Comparison of ENCODE assay signal across 16 cellular contexts in genomic region chr5:113150221-113150620, GRCh38.
"Had no signal": no experiment of that assay in that cellular context is flagged by ENCODE, and none has a peak within 500 bp of the region (broad histone marks: within the 10 kb centered on the region; RNA-seq: fewer than 3 reads in every experiment).

No MANE protein-coding gene starts in this region.

- H3K27me3 ChIP-seq: gastroesophageal sphincter, heart left ventricle, tibial artery had no signal

- ATAC-seq: activated T-cell treated with anti-CD3 and anti-CD28 coated beads, Interleukin-2, amount 50 U/mL, for 72 hours; gastroesophageal sphincter; heart left ventricle had no signal

- H3K4me3 ChIP-seq: gastroesophageal sphincter, heart left ventricle, tibial artery had no signal

- H3K4me3 Mint-ChIP-seq: activated naive CD8-positive, alpha-beta T cell treated with anti-CD3 and anti-CD28 coated beads, Interleukin-2, amount 10 ng/mL, durations not matched to agents 7 days and 5 days; activated T-cell treated with anti-CD3 and anti-CD28 coated beads, Interleukin-2, amount 50 U/mL, for 72 hours; brain; immature natural killer cell had no signal

- H3K36me3 Mint-ChIP-seq: activated naive CD8-positive, alpha-beta T cell treated with anti-CD3 and anti-CD28 coated beads, Interleukin-2, amount 10 ng/mL, durations not matched to agents 7 days and 5 days; brain; immature natural killer cell had no signal

- H3K27ac Mint-ChIP-seq: activated naive CD8-positive, alpha-beta T cell treated with anti-CD3 and anti-CD28 coated beads, Interleukin-2, amount 10 ng/mL, durations not matched to agents 7 days and 5 days; activated T-cell treated with anti-CD3 and anti-CD28 coated beads, Interleukin-2, amount 50 U/mL, for 72 hours; brain; immature natural killer cell had no signal

- H3K4me1 Mint-ChIP-seq: activated naive CD8-positive, alpha-beta T cell treated with anti-CD3 and anti-CD28 coated beads, Interleukin-2, amount 10 ng/mL, durations not matched to agents 7 days and 5 days; immature natural killer cell had no signal

- DNase-seq: activated CD4-positive, alpha-beta T cell treated with anti-CD3 and anti-CD28 coated beads, Interleukin-2, amount 50 U/mL, for 4 hours; activated gamma-delta T cell treated with Interleukin-2 at 50 U/mL for 16 hours; activated naive CD8-positive, alpha-beta T cell treated with anti-CD3 and anti-CD28 coated beads, Interleukin-2, amount 10 ng/mL, durations not matched to agents 7 days and 5 days; activated T-cell treated with anti-CD3 and anti-CD28 coated beads, Interleukin-2, amount 50 U/mL, for 72 hours; caudate nucleus; heart left ventricle; immature natural killer cell; retina; stimulated activated CD4-positive, alpha-beta T cell treated with anti-CD3 and anti-CD28 coated beads, Interleukin-2, amount 100 ng/mL, for 24 hours; stimulated activated naive CD4-positive, alpha-beta T cell treated with Interleukin-2 at 50 U/mL for 16 hours; SW 1271; T-helper 2 cell; tibial artery had no signal

- H3K9me3 ChIP-seq: gastroesophageal sphincter, heart left ventricle, tibial artery had no signal

- H3K36me3 ChIP-seq: gastroesophageal sphincter, tibial artery had no signal

- H3K27ac ChIP-seq: gastroesophageal sphincter, heart left ventricle, tibial artery, VCaP had no signal

- H3K9me3 Mint-ChIP-seq: activated naive CD8-positive, alpha-beta T cell treated with anti-CD3 and anti-CD28 coated beads, Interleukin-2, amount 10 ng/mL, durations not matched to agents 7 days and 5 days; brain had no signal

- H3K4me1 ChIP-seq: gastroesophageal sphincter, tibial artery had no signal
